ENCODE assay signal across 13 cellular contexts in genomic region chr5:56822961-56823360, GRCh38. TPM values are rescaled to one million over a fixed set of nuclear protein-coding genes. Genes with fewer than 3 reads are reported as not detected.
DNase-seq lines count a peak whose midpoint lies in the region; ATAC-seq and TF ChIP-seq lines count a peak whose summit lies in the region.
"Had no signal": no experiment of that assay in that cellular context is flagged by ENCODE, and none has a peak within 500 bp of the region (broad histone marks: within the 10 kb centered on the region; RNA-seq: fewer than 3 reads in every experiment).

No MANE protein-coding gene starts in this region.

- H3K4me1 Mint-ChIP-seq in MCF 10A (ENCODE audit: insufficient read depth, unreplicated experiment) = peaks cover 27% of the 10 kb centered on the region
- peaks cover 83% of the 10 kb centered on the region for H3K4me1 Mint-ChIP-seq in stimulated activated memory B cell treated with anti-CD40 and anti-IgM and Interleukin-4, amounts not matched to agents 10 μg/mL and 1 μg/mL and 100 μg/mL, for 72 hours

- peaks cover 100% of the 10 kb centered on the region for H3K79me2 ChIP-seq in OCI-LY1 (ENCODE audit: insufficient read depth, low read length)
- H3K79me2 ChIP-seq in fibroblast of lung (ENCODE audit: control insufficient read depth, insufficient read depth, low read length) = peaks cover 54% of the 10 kb centered on the region

- CTCF ChIA-PET in MCF 10A (lab: Yijun Ruan, JAX) = interaction anchor here (0.5 to 1.2 kb wide), 3 partner anchors 91 to 567 kb away, joined by 3 to 6 read pairs (median 3); no protein-coding TSS in a partner anchor

- H3K4me3 Mint-ChIP-seq in MCF 10A (ENCODE audit: unreplicated experiment) = no peak overlapping the region
- peak overlapping the region; percentile 74 for H3K4me3 Mint-ChIP-seq in stimulated activated memory B cell treated with anti-CD40 and anti-IgM and Interleukin-4, amounts not matched to agents 10 μg/mL and 1 μg/mL and 100 μg/mL, for 72 hours
- H3K4me3 Mint-ChIP-seq: activated CD8-positive, alpha-beta T cell treated with anti-CD3 and anti-CD28 coated beads, Interleukin-2, amount 10 ng/mL, durations not matched to agents 7 days and 5 days had no signal

- H3K9me2 ChIP-seq in OCI-LY1 (ENCODE audit: low read depth, low read length) = no peaks in the 10 kb centered on the region

- no TSS peak for BruUV-seq in MCF 10A (replicated peaks; lab: Mats Ljungman, UMichigan)

- POLR2A ChIA-PET in MCF 10A (lab: Yijun Ruan, JAX) = interaction anchor here (0.6 kb wide), 1 partner anchor 237 kb away, joined by 3 read pairs; no protein-coding TSS in a partner anchor

- no peaks in the 10 kb centered on the region for H3F3A ChIP-seq in OCI-LY1 (ENCODE audit: insufficient read depth, low read length)

- no peak overlapping the region for H2AFZ ChIP-seq in OCI-LY1 (ENCODE audit: low read length)
- H2AFZ ChIP-seq in fibroblast of lung (ENCODE audit: low read length) = no peak overlapping the region
- H2AFZ ChIP-seq: parathyroid adenoma had no signal

- no peaks in the 10 kb centered on the region for H3K27me3 ChIP-seq in breast epithelium
- H3K27me3 ChIP-seq in OCI-LY1 (ENCODE audit: insufficient read depth, low read length) = no peaks in the 10 kb centered on the region
- no peaks in the 10 kb centered on the region for H3K27me3 ChIP-seq in fibroblast of lung (ENCODE audit: control insufficient read depth, insufficient read depth, low read length)

- H4K20me1 ChIP-seq in OCI-LY1 (ENCODE audit: insufficient read depth, low read length) (peaks cover 2% of the 10 kb centered on the region; the same call in 1 of the 2 replicates), fibroblast of lung (ENCODE audit: control insufficient read depth, extremely low read depth, insufficient read depth, low read length) (no peaks in the 10 kb centered on the region)

- no peak for TF ChIP-seq POLR2A in breast epithelium (IDR thresholded peaks at IDR 0.05)

- ATAC-seq in stimulated activated memory B cell treated with anti-CD40 and anti-IgM and Interleukin-4, amounts not matched to agents 10 μg/mL and 1 μg/mL and 100 μg/mL, for 72 hours = peak; percentile 65
- no peak for ATAC-seq in HG03108 (IDR thresholded peaks at IDR 0.05; ENCODE audit: unreplicated experiment)
- ATAC-seq: activated CD8-positive, alpha-beta T cell treated with anti-CD3 and anti-CD28 coated beads, Interleukin-2, amount 10 ng/mL, durations not matched to agents 7 days and 5 days had no signal

- H3K4me1 ChIP-seq in breast epithelium (peaks cover 0 to 10% of the 10 kb centered on the region in 2 donors), OCI-LY1 (ENCODE audit: insufficient read depth, low read length, severe bottlenecking) (peaks cover 91% of the 10 kb centered on the region), fibroblast of lung (ENCODE audit: control insufficient read depth, extremely low read depth, insufficient read depth, low read length) (peaks cover 4% of the 10 kb centered on the region)

- H3K4me2 ChIP-seq in OCI-LY1 (ENCODE audit: low read length) (peak overlapping the region; percentile 25; the same call in 1 of the 2 replicates), fibroblast of lung (ENCODE audit: extremely low read depth, insufficient read depth, low read length) (peak overlapping the region; percentile 41)

- intact Hi-C loops in breast epithelium (cut with DNase I; ENCODE audit: low total_unique reads) (no loop called here), MCF 10A (cut with micrococcal nuclease) (no loop called here)

- H3K27me3 Mint-ChIP-seq in MCF 10A (ENCODE audit: insufficient read depth, unreplicated experiment) = no peaks in the 10 kb centered on the region
- no peaks in the 10 kb centered on the region for H3K27me3 Mint-ChIP-seq in stimulated activated memory B cell treated with anti-CD40 and anti-IgM and Interleukin-4, amounts not matched to agents 10 μg/mL and 1 μg/mL and 100 μg/mL, for 72 hours

- no peak for DNase-seq in breast epithelium (ENCODE audit: low spot score in 2 of 2)
- no peak for DNase-seq in MCF 10A (ENCODE audit: unreplicated experiment)
- DNase-seq in fibroblast of lung (ENCODE audit: low read depth in 2 of 2) = peak in 1 of 2 donors; percentile 31
- no peak for DNase-seq in NCI-H1436 treated with DMSO at 0.1 percent for 48 hours (lab: John Stamatoyannopoulos, UW)
- DNase-seq in NCI-H1694 treated with DMSO at 0.1 percent for 48 hours (lab: John Stamatoyannopoulos, UW) = no peak
- DNase-seq: activated CD8-positive, alpha-beta T cell treated with anti-CD3 and anti-CD28 coated beads, Interleukin-2, amount 10 ng/mL, durations not matched to agents 7 days and 5 days; amniotic stem cell; NCI-H1105 had no signal

- H3K9ac ChIP-seq in OCI-LY1 (ENCODE audit: low read length) (no peak overlapping the region), fibroblast of lung (ENCODE audit: insufficient read depth, low read length) (no peak overlapping the region)
- H3K9ac ChIP-seq: parathyroid adenoma had no signal

- H3K27ac Mint-ChIP-seq in MCF 10A (ENCODE audit: low read depth, unreplicated experiment) = no peak overlapping the region
- peak overlapping the region; percentile 91 for H3K27ac Mint-ChIP-seq in stimulated activated memory B cell treated with anti-CD40 and anti-IgM and Interleukin-4, amounts not matched to agents 10 μg/mL and 1 μg/mL and 100 μg/mL, for 72 hours
- H3K27ac Mint-ChIP-seq: activated CD8-positive, alpha-beta T cell treated with anti-CD3 and anti-CD28 coated beads, Interleukin-2, amount 10 ng/mL, durations not matched to agents 7 days and 5 days had no signal

- peak overlapping the region in 1 of 3 donors; percentile 1 for H3K4me3 ChIP-seq in breast epithelium
- no peak overlapping the region for H3K4me3 ChIP-seq in OCI-LY1 (ENCODE audit: low read depth, low read length, poor library complexity, severe bottlenecking)
- H3K4me3 ChIP-seq in fibroblast of lung (replicated peaks in 1 of 4; ENCODE audit: control extremely low read depth in 1 of 4, insufficient read depth in 1 of 4, low read depth in 3 of 4, low read length in 4 of 4) = no peak overlapping the region
- H3K4me3 ChIP-seq: coronary artery had no signal

- H3K27ac ChIP-seq in breast epithelium = peak overlapping the region; percentile 50 to 97
- peak overlapping the region; percentile 5 for H3K27ac ChIP-seq in OCI-LY1 (ENCODE audit: low read depth, low read length, poor library complexity, severe bottlenecking)
- no peak overlapping the region for H3K27ac ChIP-seq in fibroblast of lung (ENCODE audit: insufficient read depth, low read length)
- H3K27ac ChIP-seq: coronary artery, parathyroid adenoma had no signal

- H3K36me3 ChIP-seq in breast epithelium (no peaks in the 10 kb centered on the region), OCI-LY1 (ENCODE audit: insufficient read depth, low read length) (peaks cover 15% of the 10 kb centered on the region; the same call in 1 of the 2 replicates), fibroblast of lung (ENCODE audit: control insufficient read depth, insufficient read depth, low read length) (no peaks in the 10 kb centered on the region)

- peaks cover 6% of the 10 kb centered on the region for H3K36me3 Mint-ChIP-seq in MCF 10A (ENCODE audit: insufficient read depth, unreplicated experiment)
- peaks cover 24% of the 10 kb centered on the region for H3K36me3 Mint-ChIP-seq in stimulated activated memory B cell treated with anti-CD40 and anti-IgM and Interleukin-4, amounts not matched to agents 10 μg/mL and 1 μg/mL and 100 μg/mL, for 72 hours

- H3K9me3 ChIP-seq in breast epithelium (no peaks in the 10 kb centered on the region), OCI-LY1 (ENCODE audit: low read length) (no peaks in the 10 kb centered on the region), fibroblast of lung (ENCODE audit: control insufficient read depth, insufficient read depth, low read depth, low read length) (no peaks in the 10 kb centered on the region)

- TF ChIP-seq CTCF in breast epithelium (IDR thresholded peaks at IDR 0.05) (no peak), MCF 10A (IDR thresholded peaks at IDR 0.05; ENCODE audit: unreplicated experiment) (no peak), OCI-LY1 (IDR thresholded peaks at IDR 0.05; ENCODE audit: low read length) (no peak), fibroblast of lung (conservative IDR thresholded peaks at IDR 0.05 in 1 of 2, IDR thresholded peaks at IDR 0.05 in 1 of 2; ENCODE audit: low read depth in 1 of 2, low read length in 2 of 2) (no peak)

- H3K9me3 Mint-ChIP-seq in MCF 10A (ENCODE audit: unreplicated experiment) = no peaks in the 10 kb centered on the region
- H3K9me3 Mint-ChIP-seq in stimulated activated memory B cell treated with anti-CD40 and anti-IgM and Interleukin-4, amounts not matched to agents 10 μg/mL and 1 μg/mL and 100 μg/mL, for 72 hours = no peaks in the 10 kb centered on the region

RNA-seq across cellular contexts. Expression of gene MAP3K1, which starts 7.6 kb away (rescaled TPM):
- 100 to 1,000 TPM in 1 of 3 donors, 10 to 100 TPM in 2; 14.9 to 138 (median 77.7) TPM for total RNA-seq in breast epithelium
- total RNA-seq in MCF 10A (2022) = 6.6 and 7.9 TPM in 2 replicates
- 6.8 and 10.3 TPM in 2 replicates for total RNA-seq in fibroblast of lung
- polyA plus RNA-seq in fibroblast of lung = 3.5 and 5.3 TPM in 2 replicates
- 1.6 and 2.4 TPM in 2 replicates for polyA plus RNA-seq in fibroblast of lung (2012)
- 2.4 and 3.8 TPM in 2 replicates for polyA minus RNA-seq in fibroblast of lung (ENCODE audit: low replicate concordance)
